In genomic region chr4:125254111-125254510, GRCh38 we compare ENCODE assay signal across 18 cellular contexts.
DNase-seq lines count a peak whose midpoint lies in the region; ATAC-seq and TF ChIP-seq lines count a peak whose summit lies in the region.
"Had no signal": no experiment of that assay in that cellular context is flagged by ENCODE, and none has a peak within 500 bp of the region (broad histone marks: within the 10 kb centered on the region; RNA-seq: fewer than 3 reads in every experiment).

No MANE protein-coding gene starts in this region.

- H3K27ac Mint-ChIP-seq in T-helper 2 cell treated with Interferon-gamma antibody and Interleukin-4, amounts not matched to agents 5 μg/mL and 100 μg/mL, for 36 hours = no peak overlapping the region
- H3K27ac Mint-ChIP-seq: T-helper 17 cell had no signal

- H3K4me2 ChIP-seq in skeletal muscle satellite cell (ENCODE audit: low read length) = peak overlapping the region; percentile 42
- H3K4me2 ChIP-seq: BLaER1 had no signal

- no peaks in the 10 kb centered on the region for H3K36me3 Mint-ChIP-seq in T-helper 2 cell treated with Interferon-gamma antibody and Interleukin-4, amounts not matched to agents 5 μg/mL and 100 μg/mL, for 36 hours (ENCODE audit: low read depth)

- no peak overlapping the region for H3K4me3 ChIP-seq in fibroblast of pulmonary artery (replicated peaks; ENCODE audit: low read depth, low read length)
- no peak overlapping the region for H3K4me3 ChIP-seq in skeletal muscle satellite cell (ENCODE audit: low read length)
- H3K4me3 ChIP-seq: BLaER1 had no signal

- ATAC-seq in left lobe of liver = no peak
- ATAC-seq: left ventricle myocardium superior, PC-3, T-helper 17 cell had no signal

- peaks cover 13% of the 10 kb centered on the region for H3K4me1 ChIP-seq in skeletal muscle satellite cell (ENCODE audit: control insufficient read depth, insufficient read depth, low read length)
- H3K4me1 ChIP-seq: BLaER1 had no signal

- TF ChIP-seq CTCF in fibroblast of pulmonary artery (IDR thresholded peaks at IDR 0.05; ENCODE audit: low read length, missing control alignments) = no peak

- no peaks in the 10 kb centered on the region for H3K9me3 Mint-ChIP-seq in T-helper 2 cell treated with Interferon-gamma antibody and Interleukin-4, amounts not matched to agents 5 μg/mL and 100 μg/mL, for 36 hours

- H3K9ac ChIP-seq in skeletal muscle satellite cell (ENCODE audit: low read depth, low read length) = no peak overlapping the region
- H3K9ac ChIP-seq: BLaER1 had no signal

- H3K27me3 Mint-ChIP-seq in T-helper 2 cell treated with Interferon-gamma antibody and Interleukin-4, amounts not matched to agents 5 μg/mL and 100 μg/mL, for 36 hours (ENCODE audit: low read depth) = no peaks in the 10 kb centered on the region
- H3K27me3 Mint-ChIP-seq: T-helper 17 cell had no signal

- H3K27me3 ChIP-seq in skeletal muscle satellite cell (ENCODE audit: control insufficient read depth, insufficient read depth, low read length) = no peaks in the 10 kb centered on the region
- H3K27me3 ChIP-seq: BLaER1 had no signal

- H3K9me3 ChIP-seq in skeletal muscle satellite cell (replicated peaks; ENCODE audit: low read length) = no peaks in the 10 kb centered on the region
- H3K9me3 ChIP-seq: BLaER1 had no signal

- H3K4me1 Mint-ChIP-seq in T-helper 2 cell treated with Interferon-gamma antibody and Interleukin-4, amounts not matched to agents 5 μg/mL and 100 μg/mL, for 36 hours (ENCODE audit: low read depth) = no peaks in the 10 kb centered on the region
- H3K4me1 Mint-ChIP-seq: T-helper 17 cell had no signal

- DNase-seq in GM03348 (ENCODE audit: low spot score) = peak; percentile 16
- peak; percentile 13 for DNase-seq in astrocyte of the hippocampus (ENCODE audit: low read depth, low spot score)
- DNase-seq in fibroblast of pulmonary artery (ENCODE audit: low read depth) = peak; percentile 34
- no peak for DNase-seq in left lobe of liver (ENCODE audit: low spot score)
- no peak for DNase-seq in activated effector memory CD4-positive, alpha-beta T cell treated with Interleukin-2 at 50 U/mL for 16 hours
- no peak for DNase-seq in T-helper 2 cell treated with Interferon-gamma antibody and Interleukin-4, amounts not matched to agents 5 μg/mL and 100 μg/mL, for 36 hours (ENCODE audit: low spot score)
- DNase-seq: activated CD4-positive, alpha-beta T cell treated with anti-CD3 and anti-CD28 coated beads, Interleukin-2, amount 50 U/mL, for 1 hour; activated CD8-positive, alpha-beta memory T cell treated with anti-CD3 and anti-CD28 coated beads, Interleukin-2, amount 50 U/mL, for 4 hours; cortex of kidney; GOT3; Karpas-422; left ventricle myocardium superior; NCI-H1105; NCI-H2107; PC-3; T-helper 17 cell had no signal

- H3K4me3 Mint-ChIP-seq in T-helper 2 cell treated with Interferon-gamma antibody and Interleukin-4, amounts not matched to agents 5 μg/mL and 100 μg/mL, for 36 hours = no peak overlapping the region
- H3K4me3 Mint-ChIP-seq: T-helper 17 cell had no signal

- H3K36me3 ChIP-seq in skeletal muscle satellite cell (ENCODE audit: insufficient read depth, low read length) = no peaks in the 10 kb centered on the region
- H3K36me3 ChIP-seq: BLaER1 had no signal

Comparison
In these comparisons a context has a peak if more than half of its experiments do, and no peak if none do; other contexts are left out.
1. DNase-seq: peak in GM03348 (single experiment), astrocyte of the hippocampus (single experiment) and fibroblast of pulmonary artery (single experiment); none in left lobe of liver (single experiment), activated effector memory CD4-positive, alpha-beta T cell treated with Interleukin-2 at 50 U/mL for 16 hours (single experiment) and T-helper 2 cell treated with Interferon-gamma antibody and Interleukin-4, amounts not matched to agents 5 μg/mL and 100 μg/mL, for 36 hours (single experiment).